In genomic region chr1:230916607-230917283, GRCh38 we compare ENCODE assay signal across 14 cellular contexts.
DNase-seq lines count a peak whose midpoint lies in the region; ATAC-seq and TF ChIP-seq lines count a peak whose summit lies in the region.
"Had no signal": no experiment of that assay in that cellular context is flagged by ENCODE, and none has a peak within 500 bp of the region (broad histone marks: within the 10 kb centered on the region; RNA-seq: fewer than 3 reads in every experiment).

No MANE protein-coding gene starts in this region.

- no peaks in the 10 kb centered on the region for H3K4me1 Mint-ChIP-seq in activated naive CD4-positive, alpha-beta T cell treated with anti-CD3 and anti-CD28 coated beads, Interleukin-2, amount 10 ng/mL, durations not matched to agents 7 days and 5 days
- peaks cover 0 to 3% of the 10 kb centered on the region in 2 donors for H3K4me1 Mint-ChIP-seq in effector memory CD8-positive, alpha-beta T cell (ENCODE audit: low read depth in 2 of 2)
- H3K4me1 Mint-ChIP-seq: CD8-positive, alpha-beta memory T cell had no signal

- no peaks in the 10 kb centered on the region for H3K27me3 Mint-ChIP-seq in activated naive CD4-positive, alpha-beta T cell treated with anti-CD3 and anti-CD28 coated beads, Interleukin-2, amount 10 ng/mL, durations not matched to agents 7 days and 5 days
- H3K27me3 Mint-ChIP-seq in effector memory CD8-positive, alpha-beta T cell, result no peaks in the 10 kb centered on the region
- H3K27me3 Mint-ChIP-seq: CD8-positive, alpha-beta memory T cell had no signal

- TF ChIP-seq CTCF in RWPE1 (conservative IDR thresholded peaks at IDR 0.05; ENCODE audit: low read depth), result no peak

- CTCF ChIA-PET in activated naive CD4-positive, alpha-beta T cell treated with anti-CD3 and anti-CD28 coated beads, Interleukin-2, amount 10 ng/mL, durations not matched to agents 7 days and 5 days (lab: Charles Lee), result interaction anchor here (0.7 to 4.4 kb wide), 9 partner anchors 10 to 294 kb away, joined by 3 to 15 read pairs (median 4); no protein-coding TSS in a partner anchor
- CTCF ChIA-PET in RWPE1 (lab: Yijun Ruan, JAX), result interaction anchor here (0.6 to 1.8 kb wide), 8 partner anchors 9 to 459 kb away, joined by 3 to 8 read pairs (median 4); no protein-coding TSS in a partner anchor

- H3K4me3 Mint-ChIP-seq in activated naive CD4-positive, alpha-beta T cell treated with anti-CD3 and anti-CD28 coated beads, Interleukin-2, amount 10 ng/mL, durations not matched to agents 7 days and 5 days, result no peak overlapping the region
- no peak overlapping the region for H3K4me3 Mint-ChIP-seq in effector memory CD8-positive, alpha-beta T cell
- H3K4me3 Mint-ChIP-seq: CD8-positive, alpha-beta memory T cell had no signal

- ATAC-seq in effector memory CD8-positive, alpha-beta T cell (replicated peaks), result no peak

- peak overlapping the region; percentile 35 for H3K27ac Mint-ChIP-seq in activated naive CD4-positive, alpha-beta T cell treated with anti-CD3 and anti-CD28 coated beads, Interleukin-2, amount 10 ng/mL, durations not matched to agents 7 days and 5 days
- peak overlapping the region; percentile 41 to 52 for H3K27ac Mint-ChIP-seq in effector memory CD8-positive, alpha-beta T cell

- H3K27ac ChIP-seq in substantia nigra (ENCODE audit: low read depth, low read length, poor library complexity, severe bottlenecking) (peak overlapping the region; percentile 66), RWPE1 (no peak overlapping the region)
- H3K27ac ChIP-seq: 22Rv1; BLaER1 treated with 17β-estradiol and CSF1 and Interleukin-3, amounts not matched to agents 10 nM and 100 nM; KMS-11; SJCRH30 had no signal

- POLR2A ChIA-PET in RWPE1 (lab: Yijun Ruan, JAX; ENCODE audit: low non-redundant PET), result no interaction called here

- H3K9me3 Mint-ChIP-seq in activated naive CD4-positive, alpha-beta T cell treated with anti-CD3 and anti-CD28 coated beads, Interleukin-2, amount 10 ng/mL, durations not matched to agents 7 days and 5 days, result no peaks in the 10 kb centered on the region
- H3K9me3 Mint-ChIP-seq in effector memory CD8-positive, alpha-beta T cell, result no peaks in the 10 kb centered on the region
- H3K9me3 Mint-ChIP-seq: CD8-positive, alpha-beta memory T cell had no signal

- no peak for DNase-seq in activated naive CD4-positive, alpha-beta T cell treated with anti-CD3 and anti-CD28 coated beads, Interleukin-2, amount 10 ng/mL, durations not matched to agents 7 days and 5 days
- no peak for DNase-seq in activated naive CD4-positive, alpha-beta T cell treated with anti-CD3 and anti-CD28 coated beads, Interleukin-2, amount 50 U/mL, for 16 hours
- DNase-seq in HUDEP-2 (lab: John Stamatoyannopoulos, UW; ENCODE audit: unreplicated experiment in 76 of 76), result peak in 56 of 76 experiments; percentile 10 to 79 (median 42)
- no peak for DNase-seq in effector memory CD8-positive, alpha-beta T cell
- DNase-seq in substantia nigra (lab: John Stamatoyannopoulos, UW), result no peak
- no peak for DNase-seq in NCI-H146 treated with DMSO at 0.1 percent for 48 hours (lab: John Stamatoyannopoulos, UW; ENCODE audit: unreplicated experiment)
- no peak for DNase-seq in NCI-H1048 (lab: John Stamatoyannopoulos, UW)
- no peak for DNase-seq in RWPE1 (ENCODE audit: low spot score)
- DNase-seq: GF-D8 had no signal

- peaks cover 44% of the 10 kb centered on the region for H3K36me3 Mint-ChIP-seq in activated naive CD4-positive, alpha-beta T cell treated with anti-CD3 and anti-CD28 coated beads, Interleukin-2, amount 10 ng/mL, durations not matched to agents 7 days and 5 days
- H3K36me3 Mint-ChIP-seq in effector memory CD8-positive, alpha-beta T cell (ENCODE audit: insufficient read depth), result peaks cover 63% of the 10 kb centered on the region

Comparison
In these comparisons a context has a peak if more than half of its experiments do, and no peak if none do; other contexts are left out.
1. DNase-seq: peak in HUDEP-2 (56 of 76); none in activated naive CD4-positive, alpha-beta T cell treated with anti-CD3 and anti-CD28 coated beads, Interleukin-2, amount 10 ng/mL, durations not matched to agents 7 days and 5 days (single experiment), activated naive CD4-positive, alpha-beta T cell treated with anti-CD3 and anti-CD28 coated beads, Interleukin-2, amount 50 U/mL, for 16 hours (single experiment), effector memory CD8-positive, alpha-beta T cell (0 of 3), substantia nigra (0 of 49), NCI-H146 treated with DMSO at 0.1 percent for 48 hours (single experiment), NCI-H1048 (single experiment) and RWPE1 (single experiment).